In genomic region chr5:111248571-111248970, GRCh38 we compare ENCODE assay signal across 27 cellular contexts. TPM values are rescaled to one million over a fixed set of nuclear protein-coding genes. Genes with fewer than 3 reads are reported as not detected.
DNase-seq lines count a peak whose midpoint lies in the region; ATAC-seq and TF ChIP-seq lines count a peak whose summit lies in the region.
"Had no signal": no experiment of that assay in that cellular context is flagged by ENCODE, and none has a peak within 500 bp of the region (broad histone marks: within the 10 kb centered on the region; RNA-seq: fewer than 3 reads in every experiment).

No MANE protein-coding gene starts in this region.

- intact Hi-C loops in activated CD4-positive, alpha-beta memory T cell treated with anti-CD3 and anti-CD28 coated beads for 36 hours (cut with micrococcal nuclease) = no loop called here
- intact Hi-C loops in lower lobe of right lung (cut with DNase I) = no loop called here

- 93% methylated on average over 3 of the region's 3 CpGs for WGBS in suprapubic skin

- TF ChIP-seq EP300 in suprapubic skin (IDR thresholded peaks at IDR 0.05) = no peak

- no peaks in the 10 kb centered on the region for H3K9me3 ChIP-seq in CD8-positive, alpha-beta memory T cell (ENCODE audit: low read length)
- no peaks in the 10 kb centered on the region for H3K9me3 ChIP-seq in lower lobe of right lung
- H3K9me3 ChIP-seq in suprapubic skin = no peaks in the 10 kb centered on the region
- H3K9me3 ChIP-seq: left lung had no signal

- no peak for DNase-seq in activated CD4-positive, alpha-beta memory T cell treated with anti-CD3 and anti-CD28 coated beads for 36 hours
- DNase-seq in activated CD4-positive, alpha-beta memory T cell treated with anti-CD3 and anti-CD28 coated beads, Interleukin-2, amount 10 ng/mL, durations not matched to agents 7 days and 5 days = no peak
- no peak for DNase-seq in CD8-positive, alpha-beta memory T cell
- DNase-seq in SK-N-DZ (ENCODE audit: low spot score) (peak; percentile 97), left kidney (ENCODE audit: low read depth, low spot score) (peak; percentile 14), lower lobe of right lung (no peak), COR-L47 (lab: John Stamatoyannopoulos, UW) (no peak), suprapubic skin (ENCODE audit: low spot score in 2 of 2) (no peak)
- DNase-seq: activated CD4-positive, alpha-beta T cell treated with anti-CD3 and anti-CD28 coated beads, Interleukin-2, amount 10 ng/mL, durations not matched to agents 7 days and 5 days; activated naive CD4-positive, alpha-beta T cell treated with Interleukin-2 at 50 U/mL for 16 hours; DMS53; dorsolateral prefrontal cortex; foreskin fibroblast; GF-D8; IMR-90; left lung; midbrain; NCI-H446; right cardiac atrium; stimulated activated CD4-positive, alpha-beta T cell treated with anti-CD3 and anti-CD28 coated beads, Interleukin-12 subunit alpha, Interleukin-12 subunit beta, amount 100 ng/mL, for 4 hours had no signal

- no peaks in the 10 kb centered on the region for H3K9me3 Mint-ChIP-seq in activated CD4-positive, alpha-beta memory T cell treated with anti-CD3 and anti-CD28 coated beads for 36 hours
- H3K9me3 Mint-ChIP-seq in activated CD4-positive, alpha-beta memory T cell treated with anti-CD3 and anti-CD28 coated beads, Interleukin-2, amount 10 ng/mL, durations not matched to agents 7 days and 5 days = no peaks in the 10 kb centered on the region
- H3K9me3 Mint-ChIP-seq in CD8-positive, alpha-beta memory T cell = no peaks in the 10 kb centered on the region
- H3K9me3 Mint-ChIP-seq: activated CD4-positive, alpha-beta T cell treated with anti-CD3 and anti-CD28 coated beads, Interleukin-2, amount 10 ng/mL, durations not matched to agents 7 days and 5 days; CD14-positive monocyte; central memory CD8-positive, alpha-beta T cell; nephron had no signal

- no peak for TF ChIP-seq CTCF in lower lobe of right lung (IDR thresholded peaks at IDR 0.05)
- TF ChIP-seq CTCF in suprapubic skin (IDR thresholded peaks at IDR 0.05) = no peak

- no peaks in the 10 kb centered on the region for H3K27me3 Mint-ChIP-seq in activated CD4-positive, alpha-beta memory T cell treated with anti-CD3 and anti-CD28 coated beads for 36 hours
- H3K27me3 Mint-ChIP-seq in activated CD4-positive, alpha-beta memory T cell treated with anti-CD3 and anti-CD28 coated beads, Interleukin-2, amount 10 ng/mL, durations not matched to agents 7 days and 5 days = no peaks in the 10 kb centered on the region
- no peaks in the 10 kb centered on the region for H3K27me3 Mint-ChIP-seq in CD8-positive, alpha-beta memory T cell
- H3K27me3 Mint-ChIP-seq: activated CD4-positive, alpha-beta T cell treated with anti-CD3 and anti-CD28 coated beads, Interleukin-2, amount 10 ng/mL, durations not matched to agents 7 days and 5 days; central memory CD8-positive, alpha-beta T cell had no signal

- ATAC-seq in lower lobe of right lung = no peak
- ATAC-seq: HCT116, left lung, right cardiac atrium had no signal

- no peak for TF ChIP-seq POLR2A in suprapubic skin (IDR thresholded peaks at IDR 0.05)

- H3K27me3 ChIP-seq in CD8-positive, alpha-beta memory T cell (ENCODE audit: insufficient read depth, low read length, poor library complexity, severe bottlenecking) = no peaks in the 10 kb centered on the region
- H3K27me3 ChIP-seq in lower lobe of right lung (ENCODE audit: low read depth) (no peaks in the 10 kb centered on the region), suprapubic skin (peaks cover 2% of the 10 kb centered on the region)
- H3K27me3 ChIP-seq: dorsolateral prefrontal cortex, left lung had no signal

- H3K36me3 ChIP-seq in CD8-positive, alpha-beta memory T cell (ENCODE audit: insufficient read depth, low read length) = no peaks in the 10 kb centered on the region
- H3K36me3 ChIP-seq in lower lobe of right lung (no peaks in the 10 kb centered on the region), suprapubic skin (no peaks in the 10 kb centered on the region)
- H3K36me3 ChIP-seq: left lung had no signal

- H3K4me1 ChIP-seq in CD8-positive, alpha-beta memory T cell (ENCODE audit: insufficient read depth, low read length) = peaks cover 81% of the 10 kb centered on the region
- no peaks in the 10 kb centered on the region for H3K4me1 ChIP-seq in lower lobe of right lung
- no peaks in the 10 kb centered on the region for H3K4me1 ChIP-seq in suprapubic skin
- H3K4me1 ChIP-seq: left lung, parathyroid adenoma had no signal

- H3K4me3 ChIP-seq in CD8-positive, alpha-beta memory T cell (ENCODE audit: low read length) = no peak overlapping the region
- no peak overlapping the region for H3K4me3 ChIP-seq in lower lobe of right lung
- H3K4me3 ChIP-seq in suprapubic skin = no peak overlapping the region
- H3K4me3 ChIP-seq: dorsolateral prefrontal cortex, left lung had no signal

- peaks cover 8% of the 10 kb centered on the region for H3K36me3 Mint-ChIP-seq in activated CD4-positive, alpha-beta memory T cell treated with anti-CD3 and anti-CD28 coated beads for 36 hours
- H3K36me3 Mint-ChIP-seq in activated CD4-positive, alpha-beta memory T cell treated with anti-CD3 and anti-CD28 coated beads, Interleukin-2, amount 10 ng/mL, durations not matched to agents 7 days and 5 days (ENCODE audit: low read depth) = peaks cover 32% of the 10 kb centered on the region
- H3K36me3 Mint-ChIP-seq in CD8-positive, alpha-beta memory T cell = peaks cover 0 to 44% (median 11%) of the 10 kb centered on the region in 3 donors
- H3K36me3 Mint-ChIP-seq: CD14-positive monocyte had no signal

- POLR2A ChIA-PET in activated CD4-positive, alpha-beta memory T cell treated with anti-CD3 and anti-CD28 coated beads for 36 hours (lab: Charles Lee) = no interaction called here
- POLR2A ChIA-PET in activated CD4-positive, alpha-beta memory T cell treated with anti-CD3 and anti-CD28 coated beads, Interleukin-2, amount 10 ng/mL, durations not matched to agents 7 days and 5 days (lab: Charles Lee) = interaction anchor here (3.5 kb wide), 1 partner anchor 12 kb away, joined by 20 read pairs; no protein-coding TSS in a partner anchor
- POLR2A ChIA-PET in CD8-positive, alpha-beta memory T cell (lab: Charles Lee) = no interaction called here

- peak overlapping the region; percentile 36 for H3K27ac Mint-ChIP-seq in activated CD4-positive, alpha-beta memory T cell treated with anti-CD3 and anti-CD28 coated beads for 36 hours
- H3K27ac Mint-ChIP-seq in activated CD4-positive, alpha-beta memory T cell treated with anti-CD3 and anti-CD28 coated beads, Interleukin-2, amount 10 ng/mL, durations not matched to agents 7 days and 5 days = no peak overlapping the region
- peak overlapping the region in 6 of 8 donors; percentile 11 to 60 (median 45) for H3K27ac Mint-ChIP-seq in CD8-positive, alpha-beta memory T cell
- H3K27ac Mint-ChIP-seq: activated CD4-positive, alpha-beta T cell treated with anti-CD3 and anti-CD28 coated beads, Interleukin-2, amount 10 ng/mL, durations not matched to agents 7 days and 5 days; CD14-positive monocyte; nephron had no signal

- no peak overlapping the region for H3K4me3 Mint-ChIP-seq in activated CD4-positive, alpha-beta memory T cell treated with anti-CD3 and anti-CD28 coated beads for 36 hours
- H3K4me3 Mint-ChIP-seq in activated CD4-positive, alpha-beta memory T cell treated with anti-CD3 and anti-CD28 coated beads, Interleukin-2, amount 10 ng/mL, durations not matched to agents 7 days and 5 days = no peak overlapping the region
- H3K4me3 Mint-ChIP-seq in CD8-positive, alpha-beta memory T cell = peak overlapping the region in 2 of 7 donors; percentile 8 to 34
- H3K4me3 Mint-ChIP-seq: activated CD4-positive, alpha-beta T cell treated with anti-CD3 and anti-CD28 coated beads, Interleukin-2, amount 10 ng/mL, durations not matched to agents 7 days and 5 days; CD14-positive monocyte; central memory CD8-positive, alpha-beta T cell; nephron had no signal

- peaks cover 78% of the 10 kb centered on the region for H3K4me1 Mint-ChIP-seq in activated CD4-positive, alpha-beta memory T cell treated with anti-CD3 and anti-CD28 coated beads for 36 hours (ENCODE audit: low read depth)
- H3K4me1 Mint-ChIP-seq in activated CD4-positive, alpha-beta memory T cell treated with anti-CD3 and anti-CD28 coated beads, Interleukin-2, amount 10 ng/mL, durations not matched to agents 7 days and 5 days = peaks cover 59% of the 10 kb centered on the region
- H3K4me1 Mint-ChIP-seq in CD8-positive, alpha-beta memory T cell = peaks cover 71 to 88% (median 86%) of the 10 kb centered on the region in 3 donors
- H3K4me1 Mint-ChIP-seq: CD14-positive monocyte, nephron had no signal

- CTCF ChIA-PET in activated CD4-positive, alpha-beta memory T cell treated with anti-CD3 and anti-CD28 coated beads for 36 hours (lab: Charles Lee) = interaction anchor here (0.7 to 1.8 kb wide), 3 partner anchors 12 to 30 kb away, joined by 3 to 5 read pairs (median 4); no protein-coding TSS in a partner anchor
- CTCF ChIA-PET in activated CD4-positive, alpha-beta memory T cell treated with anti-CD3 and anti-CD28 coated beads, Interleukin-2, amount 10 ng/mL, durations not matched to agents 7 days and 5 days (lab: Charles Lee) = no interaction called here
- CTCF ChIA-PET in CD8-positive, alpha-beta memory T cell (lab: Charles Lee) = no interaction called here

- H3K27ac ChIP-seq in CD8-positive, alpha-beta memory T cell (ENCODE audit: low read depth, low read length) = no peak overlapping the region
- H3K27ac ChIP-seq in lower lobe of right lung (no peak overlapping the region), suprapubic skin (no peak overlapping the region)
- H3K27ac ChIP-seq: epithelial cell of prostate, left lung, parathyroid adenoma, RWPE1 had no signal

RNA-seq across cellular contexts. Expression of gene CAMK4, which starts 24.4 kb away (rescaled TPM):
- total RNA-seq in activated CD4-positive, alpha-beta memory T cell treated with anti-CD3 and anti-CD28 coated beads for 36 hours = 10 to 100 TPM; 33.3 to 36.5 TPM
- 10 to 100 TPM; 59.5 to 66.1 TPM for total RNA-seq in activated CD4-positive, alpha-beta memory T cell treated with anti-CD3 and anti-CD28 coated beads, Interleukin-2, amount 10 ng/mL, durations not matched to agents 7 days and 5 days
- total RNA-seq in CD8-positive, alpha-beta memory T cell = 10 to 100 TPM; 57.4 to 68.7 TPM
- polyA plus RNA-seq in CD8-positive, alpha-beta memory T cell = 84.5 TPM
- polyA plus RNA-seq in SK-N-DZ (2014; cell fraction: cytosol; rRNA removed) = 34.8 and 42.7 TPM in 2 replicates
- polyA plus RNA-seq in SK-N-DZ (2014; cell fraction: nucleus; rRNA removed) = 22.7 and 27.6 TPM in 2 replicates
- total RNA-seq in lower lobe of right lung (2.7 TPM), suprapubic skin (1 to 10 TPM in 1 of 4 donors, under 1 TPM in 2, not detected in 1; 0.05 to 2.6 (median 0.21) TPM)

Comparison
In these comparisons a context has a peak if more than half of its experiments do, and no peak if none do; other contexts are left out.
1. DNase-seq: peak in SK-N-DZ (single experiment) and left kidney (single experiment); none in activated CD4-positive, alpha-beta memory T cell treated with anti-CD3 and anti-CD28 coated beads for 36 hours (single experiment), activated CD4-positive, alpha-beta memory T cell treated with anti-CD3 and anti-CD28 coated beads, Interleukin-2, amount 10 ng/mL, durations not matched to agents 7 days and 5 days (single experiment), CD8-positive, alpha-beta memory T cell (0 of 5), lower lobe of right lung (single experiment), COR-L47 (single experiment) and suprapubic skin (0 of 2).